ENCODE assay signal across 29 cellular contexts in genomic region chr17:49946964-49947584, GRCh38. TPM values are rescaled to one million over a fixed set of nuclear protein-coding genes. Genes with fewer than 3 reads are reported as not detected.
"Had no signal": no experiment of that assay in that cellular context is flagged by ENCODE, and none has a peak within 500 bp of the region (broad histone marks: within the 10 kb centered on the region; RNA-seq: fewer than 3 reads in every experiment).

No MANE protein-coding gene starts in this region.

- H3K4me3 ChIP-seq: breast epithelium, SJSA1 had no signal

- H3K27ac ChIP-seq: breast epithelium, RWPE1, SJSA1 had no signal

- H3K36me3 ChIP-seq: breast epithelium, SJSA1 had no signal

- DNase-seq: activated CD4-positive, alpha-beta T cell treated with anti-CD3 and anti-CD28 coated beads for 48 hours; activated CD4-positive, alpha-beta T cell treated with anti-CD3 and anti-CD28 coated beads, Interleukin-2, amount 50 U/mL, for 4 hours; activated CD4-positive, CD25-positive, alpha-beta regulatory T cell treated with anti-CD3 and anti-CD28 coated beads, Interleukin-2, amount 50 U/mL, for 72 hours; activated CD8-positive, alpha-beta memory T cell treated with anti-CD3 and anti-CD28 coated beads, Interleukin-2, amount 50 U/mL, for 48 hours; activated CD8-positive, alpha-beta T cell treated with anti-CD3 and anti-CD28 coated beads, Interleukin-2, amount 10 ng/mL, durations not matched to agents 7 days and 5 days; activated naive CD4-positive, alpha-beta T cell treated with anti-CD3 and anti-CD28 coated beads, Interleukin-2, amount 50 U/mL, for 16 hours; activated naive CD8-positive, alpha-beta T cell treated with anti-CD3 and anti-CD28 coated beads, Interleukin-2, amount 10 ng/mL, durations not matched to agents 7 days and 5 days; activated T-cell treated with anti-CD3 and anti-CD28 coated beads, Interleukin-2, amount 50 U/mL, for 1 hour; aorta; caudate nucleus; Kasumi-1; KBM-7; NCI-H1092; NCI-H1417; NCI-H1930; NCI-H2171; NCI-H2227 treated with DMSO at 0.1 percent for 48 hours; NCI-H526; NCI-H774; SHP77; T-helper 17 cell; T-helper 9 cell had no signal

- H3K4me1 ChIP-seq: breast epithelium had no signal

- H3K9me3 ChIP-seq: breast epithelium, SJSA1 had no signal

- ATAC-seq: activated CD8-positive, alpha-beta T cell treated with anti-CD3 and anti-CD28 coated beads, Interleukin-2, amount 10 ng/mL, durations not matched to agents 7 days and 5 days; SK-N-SH treated with all-trans-retinoic acid at 6 μM for 48 hours; T-helper 17 cell; WTC11 had no signal

RNA-seq across cellular contexts. Expression of gene DLX4, which starts 21.9 kb away (rescaled TPM):
- total RNA-seq: activated CD8-positive, alpha-beta T cell treated with anti-CD3 and anti-CD28 coated beads, Interleukin-2, amount 10 ng/mL, durations not matched to agents 7 days and 5 days; SJSA1 had no signal

RNA-seq across cellular contexts. Expression of gene DLX3, which starts 48.0 kb away (rescaled TPM):
- total RNA-seq: activated CD8-positive, alpha-beta T cell treated with anti-CD3 and anti-CD28 coated beads, Interleukin-2, amount 10 ng/mL, durations not matched to agents 7 days and 5 days; activated naive CD8-positive, alpha-beta T cell treated with anti-CD3 and anti-CD28 coated beads, Interleukin-2, amount 10 ng/mL, durations not matched to agents 7 days and 5 days; NCI-H460; OCI-LY7; SJSA1; T-helper 17 cell had no signal
